20 cellular contexts compared by ENCODE assay signal in the genomic region with DNA sequence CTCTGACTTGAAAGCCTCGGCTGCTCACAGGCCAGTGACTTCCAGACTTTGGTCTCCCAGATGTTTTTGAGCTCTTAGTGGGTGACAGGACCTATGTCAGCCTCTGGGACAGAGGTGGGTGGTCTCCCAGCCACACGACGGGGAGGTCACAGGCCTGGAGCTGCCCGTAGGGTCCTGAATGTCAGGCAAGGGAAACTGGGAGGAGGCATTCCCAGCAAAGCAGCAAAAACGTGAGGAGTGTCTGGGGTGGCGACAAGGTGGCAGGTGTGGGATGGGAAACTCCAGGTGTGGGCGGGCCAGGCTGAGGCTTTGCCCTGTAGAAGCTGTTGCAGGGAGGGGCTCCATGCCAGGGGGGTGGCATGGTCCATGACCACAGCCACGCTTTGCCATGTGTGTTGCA.
"Had no signal": no experiment of that assay in that cellular context is flagged by ENCODE, and none has a peak within 500 bp of the region (broad histone marks: within the 10 kb centered on the region; RNA-seq: fewer than 3 reads in every experiment).

No MANE protein-coding gene starts in this region.

- H3K36me3 ChIP-seq: gastrocnemius medialis, left ventricle myocardium inferior had no signal

- H3K4me1 Mint-ChIP-seq: immature natural killer cell, naive B cell, nephron had no signal

- H3K9me3 ChIP-seq: gastrocnemius medialis, left ventricle myocardium inferior, psoas muscle had no signal

- ATAC-seq: esophagus mucosa; gastrocnemius medialis; psoas muscle; stimulated activated effector memory CD8-positive, alpha-beta T cell treated with anti-CD3 and anti-CD28 coated beads, Interleukin-12 subunit alpha, Interleukin-12 subunit beta, amount 100 ng/mL, for 72 hours had no signal

- DNase-seq: caudate nucleus; effector CD8-positive, alpha-beta T cell; gastrocnemius medialis; immature natural killer cell; left ventricle myocardium inferior; mesenchymal stem cell; naive B cell; psoas muscle; retina; stimulated activated CD4-positive, alpha-beta T cell treated with anti-CD3 and anti-CD28 coated beads, Interleukin-4, amount 100 ng/mL, for 1 hour; stimulated activated CD8-positive, alpha-beta memory T cell treated with anti-CD3 and anti-CD28 coated beads, Interleukin-4, amount 100 ng/mL, for 48 hours had no signal

- H3K27ac ChIP-seq: coronary artery, gastrocnemius medialis, left ventricle myocardium inferior, parathyroid adenoma, psoas muscle had no signal

- H3K4me2 ChIP-seq: smooth muscle cell had no signal

- H3K36me3 Mint-ChIP-seq: immature natural killer cell; naive B cell; stimulated activated effector memory CD8-positive, alpha-beta T cell treated with anti-CD3 and anti-CD28 coated beads, Interleukin-12 subunit alpha, Interleukin-12 subunit beta, amount 100 ng/mL, for 72 hours had no signal

- FAIRE-seq: keratinocyte had no signal

- H3K4me3 ChIP-seq: coronary artery, gastrocnemius medialis, left ventricle myocardium inferior, lung, psoas muscle, smooth muscle cell had no signal

- H3K4me1 ChIP-seq: gastrocnemius medialis, left ventricle myocardium inferior, parathyroid adenoma, psoas muscle had no signal

- H3K9ac ChIP-seq: parathyroid adenoma had no signal

- H2AFZ ChIP-seq: parathyroid adenoma had no signal

- H3K27ac Mint-ChIP-seq: naive B cell; nephron; stimulated activated effector memory CD8-positive, alpha-beta T cell treated with anti-CD3 and anti-CD28 coated beads, Interleukin-12 subunit alpha, Interleukin-12 subunit beta, amount 100 ng/mL, for 72 hours; stimulated activated naive CD8-positive, alpha-beta T cell treated with anti-CD3 and anti-CD28 coated beads, Interleukin-15, Interleukin-2, amounts not matched to agents 100 ng/mL and 50 ng/mL, for 24 hours had no signal

- H3K9me3 Mint-ChIP-seq: stimulated activated effector memory CD8-positive, alpha-beta T cell treated with anti-CD3 and anti-CD28 coated beads, Interleukin-12 subunit alpha, Interleukin-12 subunit beta, amount 100 ng/mL, for 72 hours; stimulated activated naive CD8-positive, alpha-beta T cell treated with anti-CD3 and anti-CD28 coated beads, Interleukin-15, Interleukin-2, amounts not matched to agents 100 ng/mL and 50 ng/mL, for 24 hours had no signal

- H3K4me3 Mint-ChIP-seq: immature natural killer cell; naive B cell; nephron; stimulated activated effector memory CD8-positive, alpha-beta T cell treated with anti-CD3 and anti-CD28 coated beads, Interleukin-12 subunit alpha, Interleukin-12 subunit beta, amount 100 ng/mL, for 72 hours; stimulated activated naive CD8-positive, alpha-beta T cell treated with anti-CD3 and anti-CD28 coated beads, Interleukin-15, Interleukin-2, amounts not matched to agents 100 ng/mL and 50 ng/mL, for 24 hours had no signal
